ENCODE assay signal across 8 cellular contexts in the genomic region with DNA sequence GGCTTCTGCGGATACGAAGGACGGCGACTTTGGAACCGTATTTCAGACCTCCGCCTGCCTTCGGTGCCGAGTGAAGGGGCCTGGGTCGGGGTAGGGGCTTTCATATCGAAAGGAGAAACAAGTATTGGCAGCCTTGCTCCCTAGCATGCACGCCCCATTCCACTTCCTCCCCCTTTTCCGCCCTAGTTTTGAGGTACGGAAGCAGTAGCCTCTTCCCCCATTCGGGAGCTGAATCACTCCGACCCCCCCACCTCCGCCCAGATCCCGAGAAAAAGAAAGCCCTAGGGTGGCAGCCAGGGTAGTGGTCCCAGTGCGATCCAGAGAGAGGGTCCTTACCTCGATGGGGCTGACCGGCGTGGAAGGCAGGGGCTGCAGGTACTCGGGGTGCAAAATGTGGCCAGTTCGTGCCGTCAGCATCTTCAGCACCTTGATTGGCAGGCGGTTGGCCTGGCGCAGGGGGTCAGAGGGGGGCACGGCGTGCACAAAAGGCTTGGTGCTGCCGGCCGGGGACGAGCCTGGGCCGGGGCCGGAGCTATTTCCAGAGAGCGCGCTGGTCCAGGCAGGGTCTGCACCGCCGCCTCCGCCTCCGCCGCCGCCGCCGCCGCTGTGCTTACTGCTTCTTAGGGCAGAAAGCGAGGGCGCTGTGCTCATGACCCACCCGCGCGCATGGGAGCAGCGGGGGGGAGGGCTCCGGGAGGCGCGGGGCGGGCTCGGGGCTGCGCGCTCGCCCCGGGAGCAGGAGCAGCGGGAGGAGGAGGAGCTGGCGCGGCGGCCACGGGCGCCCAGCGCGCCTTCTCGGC. TPM values are rescaled to one million over a fixed set of nuclear protein-coding genes. Genes with fewer than 3 reads are reported as not detected.
DNase-seq lines count a peak whose midpoint lies in the region; ATAC-seq and TF ChIP-seq lines count a peak whose summit lies in the region.

No MANE protein-coding gene starts in this region.

- H3K27me3 Mint-ChIP-seq in activated naive CD8-positive, alpha-beta T cell, result peaks cover 27% of the 10 kb centered on the region

- intact Hi-C loops in left ventricle myocardium inferior (cut with micrococcal nuclease) (loop anchor here (10.0 kb wide), 1 partner anchor 514 kb away; no protein-coding TSS in a partner anchor), psoas muscle (cut with DNase I) (loop anchor here (2.0 to 10.0 kb wide), 8 partner anchors 104 to 1144 kb away; no protein-coding TSS in a partner anchor), OCI-LY7 (cut with micrococcal nuclease; ENCODE audit: unreplicated experiment) (no loop called here)

- H3K27me3 ChIP-seq in left ventricle myocardium inferior (ENCODE audit: low read depth) (peaks cover 18% of the 10 kb centered on the region), psoas muscle (ENCODE audit: insufficient read depth in 3 of 3, low read length in 2 of 3) (peaks cover 2 to 75% (median 4%) of the 10 kb centered on the region in 3 donors)

- ATAC-seq in GM19468 (IDR thresholded peaks at IDR 0.05; ENCODE audit: extremely low read depth, unreplicated experiment) (peak; percentile 6), psoas muscle (peak in 3 of 4 donors; percentile 10 to 21 (median 20)), GM21717 (IDR thresholded peaks at IDR 0.05; ENCODE audit: unreplicated experiment) (no peak)

- H3K27ac Mint-ChIP-seq in activated naive CD8-positive, alpha-beta T cell, result no peak overlapping the region

- no peaks in the 10 kb centered on the region for H3K36me3 Mint-ChIP-seq in activated naive CD8-positive, alpha-beta T cell

- H3K4me1 Mint-ChIP-seq in activated naive CD8-positive, alpha-beta T cell (ENCODE audit: low read depth), result peaks cover 25% of the 10 kb centered on the region

- H3K4me2 ChIP-seq in OCI-LY7 (ENCODE audit: low read length), result no peak overlapping the region

- H4K20me1 ChIP-seq in OCI-LY7 (ENCODE audit: insufficient read depth, low read length), result no peaks in the 10 kb centered on the region

- H3K4me3 Mint-ChIP-seq in activated naive CD8-positive, alpha-beta T cell, result peak overlapping the region; percentile 80

- no peaks in the 10 kb centered on the region for H3K9me2 ChIP-seq in OCI-LY7 (ENCODE audit: insufficient read depth, low read length)

- H3K9me3 ChIP-seq in left ventricle myocardium inferior (replicated peaks) (no peaks in the 10 kb centered on the region), psoas muscle (no peaks in the 10 kb centered on the region), OCI-LY7 (ENCODE audit: low read length) (no peaks in the 10 kb centered on the region)

- CTCF ChIA-PET in OCI-LY7 (lab: Charles Lee; ENCODE audit: unreplicated experiment), result no interaction called here

- no peak overlapping the region for H2AFZ ChIP-seq in OCI-LY7 (ENCODE audit: low read length)

- 0 to 1% (median 0%) methylated on average over 41 to 68 of the region's 68 CpGs for WGBS in psoas muscle, 3 donors

- H3K4me3 ChIP-seq in left ventricle myocardium inferior (peak overlapping the region; percentile 93), psoas muscle (peak overlapping the region; percentile 90), OCI-LY7 (ENCODE audit: low read depth, low read length, poor library complexity, severe bottlenecking) (no peak overlapping the region)

- BruUV-seq in OCI-LY7 (replicated peaks; lab: Mats Ljungman, UMichigan), result no TSS peak

- TF ChIP-seq CTCF in left ventricle myocardium inferior (IDR thresholded peaks at IDR 0.05; ENCODE audit: borderline replicate concordance), result no peak
- no peak for TF ChIP-seq CTCF in psoas muscle (IDR thresholded peaks at IDR 0.05)
- TF ChIP-seq CTCF in OCI-LY7 (conservative IDR thresholded peaks at IDR 0.05; ENCODE audit: low read length), result no peak

- no peaks in the 10 kb centered on the region for H3K79me2 ChIP-seq in OCI-LY7 (ENCODE audit: insufficient read depth, low read depth, low read length)

- POLR2A ChIA-PET in OCI-LY7 (lab: Charles Lee), result no interaction called here

- peaks cover 84% of the 10 kb centered on the region for H3K4me1 ChIP-seq in left ventricle myocardium inferior
- H3K4me1 ChIP-seq in psoas muscle, result peaks cover 11% of the 10 kb centered on the region
- H3K4me1 ChIP-seq in OCI-LY7 (ENCODE audit: insufficient read depth, low read length, poor library complexity, severe bottlenecking), result no peaks in the 10 kb centered on the region

- DNase-seq in EH (ENCODE audit: low read depth) (peak; percentile 68), Kasumi-1 (lab: John Stamatoyannopoulos, UW) (peak; percentile 57 to 61), left ventricle myocardium inferior (peak; percentile 74), psoas muscle (peak; percentile 63 to 77), OCI-LY7 (ENCODE audit: low spot score) (no peak)

- H3K27ac ChIP-seq in left ventricle myocardium inferior (replicated peaks) (peak overlapping the region; percentile 97), psoas muscle (peak overlapping the region; percentile 87), OCI-LY7 (ENCODE audit: low read depth, low read length, poor library complexity, severe bottlenecking) (no peak overlapping the region)

- H3K36me3 ChIP-seq in left ventricle myocardium inferior, result peaks cover 15% of the 10 kb centered on the region
- H3K36me3 ChIP-seq in psoas muscle (ENCODE audit: insufficient read depth in 1 of 2, low read depth in 1 of 2), result no peaks in the 10 kb centered on the region
- no peaks in the 10 kb centered on the region for H3K36me3 ChIP-seq in OCI-LY7 (ENCODE audit: insufficient read depth, low read length)

- H3K9me3 Mint-ChIP-seq in activated naive CD8-positive, alpha-beta T cell (ENCODE audit: low read depth), result no peaks in the 10 kb centered on the region

RNA-seq across cellular contexts. Expression of a gene that starts 0.6 kb away (rescaled TPM):
- total RNA-seq in left ventricle myocardium inferior, result 5.9 TPM
- total RNA-seq in psoas muscle, result 1 to 10 TPM; 2.3 to 5.7 (median 4.7) TPM
- polyA plus RNA-seq in psoas muscle, result 1 to 10 TPM; 1.1 to 2.0 (median 1.7) TPM
- not detected in 2 replicates for total RNA-seq in OCI-LY7 (2014; rRNA removed; shearing (Covaris generic))
- not detected in 2 replicates for total RNA-seq in OCI-LY7 (2022)

RNA-seq across cellular contexts. Expression of a gene that starts 30.5 kb away (rescaled TPM):
- total RNA-seq in left ventricle myocardium inferior, result 18.7 TPM
- total RNA-seq in psoas muscle, result 1 to 10 TPM; 2.4 to 5.7 (median 2.6) TPM
- 1 to 10 TPM; 1.0 to 2.9 (median 1.5) TPM for polyA plus RNA-seq in psoas muscle
- total RNA-seq in OCI-LY7 (2014; rRNA removed; shearing (Covaris generic)), result not detected in 2 replicates
- not detected in 2 replicates for total RNA-seq in OCI-LY7 (2022)
